Comparison of ENCODE assay signal across 1 cellular context in genomic region chr7:101167645-101168411, GRCh38.
TF ChIP-seq lines count a peak whose summit lies in the region.

No MANE protein-coding gene starts in this region.

TF ChIP-seq in SK-N-SH, 30 proteins besides CTCF, POLR2A, EP300 and RAD21 (continued from another document):
- TF ChIP-seq REST (IDR thresholded peaks at IDR 0.05; ENCODE audit: low read depth, low read length) = no peak
- TF ChIP-seq PBX3 (IDR thresholded peaks at IDR 0.05) = peak; percentile 26; the same call in 1 of the 2 replicates
- no peak for TF ChIP-seq SIN3A (IDR thresholded peaks at IDR 0.05; ENCODE audit: borderline replicate concordance, low read depth, low read length)
- no peak for TF ChIP-seq TEAD4 (IDR thresholded peaks at IDR 0.05; ENCODE audit: borderline replicate concordance, insufficient read depth)
- no peak for TF ChIP-seq EZH2phosphoT487 (IDR thresholded peaks at IDR 0.05; ENCODE audit: borderline replicate concordance, low read depth)
- TF ChIP-seq RXRA (IDR thresholded peaks at IDR 0.05; ENCODE audit: borderline replicate concordance, low read depth) = no peak
- no peak for TF ChIP-seq GABPA (IDR thresholded peaks at IDR 0.05; ENCODE audit: low read depth)
- no peak for TF ChIP-seq FOXJ3 (CRISPR knock-in tag; IDR thresholded peaks at IDR 0.05)
- TF ChIP-seq FOXM1 (IDR thresholded peaks at IDR 0.05; ENCODE audit: low read depth) = no peak
- TF ChIP-seq YY1 (IDR thresholded peaks at IDR 0.05; ENCODE audit: low read depth) = no peak
